In genomic region chr7:158754746-158755444, GRCh38 we compare ENCODE assay signal across 1 cellular context.
TF ChIP-seq lines count a peak whose summit lies in the region.

No MANE protein-coding gene starts in this region.

TF ChIP-seq in endothelial cell of umbilical vein, 7 proteins besides CTCF, POLR2A, EP300 and RAD21:
- TF ChIP-seq MYC (IDR thresholded peaks at IDR 0.05; ENCODE audit: low read depth, low read length) (no peak), POLR2AphosphoS5 (IDR thresholded peaks at IDR 0.05; ENCODE audit: insufficient read depth, low read depth, low read length) (no peak), FOS (IDR thresholded peaks at IDR 0.05; ENCODE audit: borderline replicate concordance, insufficient read depth, low read length) (no peak), GATA2 (IDR thresholded peaks at IDR 0.05; ENCODE audit: insufficient read depth, insufficient read length, low read depth, low read length) (no peak), EZH2 (IDR thresholded peaks at IDR 0.05; ENCODE audit: borderline replicate concordance, low read depth, low read length, severe bottlenecking) (no peak), MAX (IDR thresholded peaks at IDR 0.05; ENCODE audit: insufficient read depth, insufficient read length) (no peak), JUN (IDR thresholded peaks at IDR 0.05; ENCODE audit: borderline replicate concordance, insufficient read depth, insufficient read length, low read depth) (no peak)
